9 cellular contexts compared by ENCODE assay signal in genomic region chr7:93921190-93921585, GRCh38. TPM values are rescaled to one million over a fixed set of nuclear protein-coding genes. Genes with fewer than 3 reads are reported as not detected.
DNase-seq lines count a peak whose midpoint lies in the region; ATAC-seq, FAIRE-seq and TF ChIP-seq lines count a peak whose summit lies in the region.
"Had no signal": no experiment of that assay in that cellular context is flagged by ENCODE, and none has a peak within 500 bp of the region (broad histone marks: within the 10 kb centered on the region; RNA-seq: fewer than 3 reads in every experiment).

No MANE protein-coding gene starts in this region.

- H3K27me3 Mint-ChIP-seq in nephron progenitor cell (ENCODE audit: low read depth, poor library complexity), result peaks cover 19% of the 10 kb centered on the region
- H3K27me3 Mint-ChIP-seq in effector memory CD8-positive, alpha-beta T cell, result peaks cover 14 to 47% of the 10 kb centered on the region in 2 donors

- peaks cover 38% of the 10 kb centered on the region for H3K4me1 Mint-ChIP-seq in nephron progenitor cell
- H3K4me1 Mint-ChIP-seq in effector memory CD8-positive, alpha-beta T cell (ENCODE audit: low read depth in 2 of 2), result peaks cover 0 to 4% of the 10 kb centered on the region in 2 donors

- peak overlapping the region; percentile 75 to 99 for H3K27ac ChIP-seq in A549
- H3K27ac ChIP-seq in dorsolateral prefrontal cortex, result peak overlapping the region in 26 of 59 donors; percentile 2 to 89 (median 74)
- peak overlapping the region in 1 of 2 donors; percentile 6 for H3K27ac ChIP-seq in small intestine (ENCODE audit: low read depth in 1 of 2, low read length in 1 of 2)

- H3K36me3 ChIP-seq in MG63 (0 out of 2 replicates have a peak, but pooled peaks cover 1% of the 10 kb centered on the region), small intestine (ENCODE audit: control insufficient read depth in 2 of 2, insufficient read depth in 2 of 2, low read length in 2 of 2) (no peaks in the 10 kb centered on the region)

- H3K4me1 ChIP-seq in A549 (peaks cover 18% of the 10 kb centered on the region), small intestine (ENCODE audit: control insufficient read depth in 2 of 2, insufficient read depth in 1 of 2, low read depth in 1 of 2, low read length in 1 of 2) (peaks cover 0 to 3% of the 10 kb centered on the region in 2 donors)

- no peaks in the 10 kb centered on the region for H3K27me3 ChIP-seq in MG63
- peaks cover 0 to 19% (median 0%) of the 10 kb centered on the region in 45 donors for H3K27me3 ChIP-seq in dorsolateral prefrontal cortex
- H3K27me3 ChIP-seq in small intestine (ENCODE audit: control insufficient read depth in 2 of 2, insufficient read depth in 2 of 2, low read length in 2 of 2), result no peaks in the 10 kb centered on the region

- peak overlapping the region; percentile 88 for H3K4me3 Mint-ChIP-seq in nephron progenitor cell
- H3K4me3 Mint-ChIP-seq in effector memory CD8-positive, alpha-beta T cell, result peak overlapping the region in 1 of 2 donors; percentile 33

- POLR2A ChIA-PET in A549 (lab: Yijun Ruan, JAX), result interaction anchor here (0.7 to 3.3 kb wide), 7 partner anchors 10 to 166 kb away, joined by 3 to 39 read pairs (median 4); partner anchors contain the start of gene TFPI2

- TF ChIP-seq EP300 in A549 (IDR thresholded peaks at IDR 0.05), result no peak

- peaks cover 7% of the 10 kb centered on the region for H3K36me3 Mint-ChIP-seq in nephron progenitor cell (ENCODE audit: low read depth)
- H3K36me3 Mint-ChIP-seq in effector memory CD8-positive, alpha-beta T cell (ENCODE audit: insufficient read depth), result no peaks in the 10 kb centered on the region

- intact Hi-C loops in dorsolateral prefrontal cortex (cut with DNase I), result no loop called here

- 3% methylated on average over 8 of the region's 8 CpGs for WGBS in A549 (ENCODE audit: missing lambda C conversion rate)
- WGBS in small intestine, 3 donors, result 58 to 78% (median 75%) methylated on average over 8 of the region's 8 CpGs

- no peak overlapping the region for H3K27ac Mint-ChIP-seq in nephron progenitor cell
- no peak overlapping the region for H3K27ac Mint-ChIP-seq in effector memory CD8-positive, alpha-beta T cell

- CTCF ChIA-PET in A549 (lab: Yijun Ruan, JAX), result interaction anchor here (1.3 to 2.6 kb wide), 4 partner anchors 11 to 166 kb away, joined by 3 to 12 read pairs (median 8); no protein-coding TSS in a partner anchor

- no peak for FAIRE-seq in A549 (lab: Jason Lieb, UNC)
- FAIRE-seq in small intestine (lab: Jason Lieb, UNC), result no peak

- peak in 1 of 2 experiments; percentile 25 for DNase-seq in A549 (ENCODE audit: low read depth in 1 of 2, low spot score in 1 of 2)
- DNase-seq in MG63, result no peak
- DNase-seq in dorsolateral prefrontal cortex, result no peak
- DNase-seq in nephron progenitor cell, result no peak
- no peak for DNase-seq in NCI-H1930 (lab: John Stamatoyannopoulos, UW)
- no peak for DNase-seq in effector memory CD8-positive, alpha-beta T cell
- no peak for DNase-seq in small intestine
- DNase-seq: central memory CD4-positive, alpha-beta T cell had no signal

- H3K4me3 ChIP-seq in A549, result peak overlapping the region; percentile 74
- H3K4me3 ChIP-seq in MG63, result peak overlapping the region; percentile 63
- peak overlapping the region; percentile 37 to 84 (median 64) for H3K4me3 ChIP-seq in dorsolateral prefrontal cortex
- no peak overlapping the region for H3K4me3 ChIP-seq in small intestine (ENCODE audit: low read depth in 1 of 2, low read length in 2 of 2)

- TF ChIP-seq RAD21 in A549 (conservative IDR thresholded peaks at IDR 0.05 in 1 of 2, IDR thresholded peaks at IDR 0.05 in 1 of 2), result no peak

- ATAC-seq in A549 (peak in 1 of 2 experiments; percentile 22; a peak in 3 of 6 replicates), HG03108 (IDR thresholded peaks at IDR 0.05; ENCODE audit: unreplicated experiment) (no peak)
- ATAC-seq in effector memory CD8-positive, alpha-beta T cell (replicated peaks), result no peak

- peak overlapping the region; percentile 97 for H3K4me2 ChIP-seq in A549

- H3K9me3 ChIP-seq in A549 (no peaks in the 10 kb centered on the region), MG63 (no peaks in the 10 kb centered on the region), small intestine (ENCODE audit: control insufficient read depth, low read depth) (no peaks in the 10 kb centered on the region)

- TF ChIP-seq CTCF in A549 (IDR thresholded peaks at IDR 0.05) (no peak), dorsolateral prefrontal cortex (IDR thresholded peaks at IDR 0.05 in 54 of 56, conservative IDR thresholded peaks at IDR 0.05 in 2 of 56; ENCODE audit: low read depth in 1 of 56, partially characterized antibody in 56 of 56) (no peak), nephron progenitor cell (IDR thresholded peaks at IDR 0.05) (no peak)

- no peak for TF ChIP-seq POLR2A in A549 (IDR thresholded peaks at IDR 0.05; ENCODE audit: low read length)

- H3K9me3 Mint-ChIP-seq in nephron progenitor cell, result no peaks in the 10 kb centered on the region
- H3K9me3 Mint-ChIP-seq in effector memory CD8-positive, alpha-beta T cell, result no peaks in the 10 kb centered on the region

TF ChIP-seq in A549, 52 proteins besides CTCF, POLR2A, EP300 and RAD21 (continues in another document):
- no peak for TF ChIP-seq RARB (CRISPR knock-in tag; IDR thresholded peaks at IDR 0.05)
- no peak for TF ChIP-seq NFE2L2 (conservative IDR thresholded peaks at IDR 0.05; ENCODE audit: low read length)
- TF ChIP-seq ELK1 (IDR thresholded peaks at IDR 0.05; ENCODE audit: low read depth, low read length), result no peak
- no peak for TF ChIP-seq CBX2 (IDR thresholded peaks at IDR 0.05; ENCODE audit: borderline replicate concordance, low read depth)
- TF ChIP-seq POLR2AphosphoS2 (conservative IDR thresholded peaks at IDR 0.05; ENCODE audit: low read length), result no peak
- no peak for TF ChIP-seq MAX (IDR thresholded peaks at IDR 0.05)
- no peak for TF ChIP-seq EHF (CRISPR knock-in tag; IDR thresholded peaks at IDR 0.05)
- no peak for TF ChIP-seq HOXA7 (CRISPR knock-in tag; IDR thresholded peaks at IDR 0.05)
- TF ChIP-seq TFCP2L1 (CRISPR knock-in tag; IDR thresholded peaks at IDR 0.05), result no peak
- TF ChIP-seq RCOR1 (IDR thresholded peaks at IDR 0.05; ENCODE audit: low read depth, low read length), result no peak
- no peak for TF ChIP-seq CEBPB (IDR thresholded peaks at IDR 0.05)
- no peak for TF ChIP-seq ZC3H11A (IDR thresholded peaks at IDR 0.05)
- no peak for TF ChIP-seq PBX3 (IDR thresholded peaks at IDR 0.05)
- no peak for TF ChIP-seq SMC3 (IDR thresholded peaks at IDR 0.05)
- TF ChIP-seq NPAS2 (CRISPR knock-in tag; IDR thresholded peaks at IDR 0.05; ENCODE audit: borderline replicate concordance), result no peak
- TF ChIP-seq HDAC2 (IDR thresholded peaks at IDR 0.05), result no peak

RNA-seq across cellular contexts. Expression of gene GNG11, which starts 0.3 kb away (rescaled TPM):
- polyA plus RNA-seq in A549 (2011; rRNA removed) (23.4 and 31.1 TPM in 2 replicates), A549 (2017; fragmentation: RNase III; extraction: RNeasy Plus Mini Kit Qiagen cat#74134 plus additional on column Dnase treatment) (26.3 to 34.8 TPM (median 33.4 TPM) in 3 replicates), small intestine (10 to 100 TPM in 2 of 3 donors, 1 to 10 TPM in 1; 2.0 to 18.6 (median 16.8) TPM)
- polyA plus RNA-seq in A549 (2012; cell fraction: cytosol; rRNA removed), result 11.2 and 11.5 TPM in 2 replicates
- polyA plus RNA-seq in A549 (2012; cell fraction: nucleus; rRNA removed), result 4.6 and 5.5 TPM in 2 replicates
- 5.6 and 6.9 TPM in 2 replicates for polyA minus RNA-seq in A549 (2011; rRNA and poly(A)+ RNA removed)
- total RNA-seq in MG63 (2014; rRNA removed; shearing (Covaris generic); ENCODE audit: low replicate concordance), result 6.3 and 7.1 TPM in 2 replicates
- total RNA-seq in dorsolateral prefrontal cortex, result 1 to 10 TPM; 2.2 to 9.1 (median 4.2) TPM

RNA-seq across cellular contexts. Expression of gene GNGT1, which starts 14.8 kb away (rescaled TPM):
- polyA plus RNA-seq in A549 (2011; rRNA removed), result not detected in 2 replicates
- polyA plus RNA-seq in A549 (2012; cell fraction: cytosol; rRNA removed), result not detected in 2 replicates
- polyA plus RNA-seq in A549 (2012; cell fraction: nucleus; rRNA removed), result not detected in 2 replicates
- not detected in 3 replicates for polyA plus RNA-seq in A549 (2017; fragmentation: RNase III; extraction: RNeasy Plus Mini Kit Qiagen cat#74134 plus additional on column Dnase treatment)
- not detected in 2 replicates for polyA minus RNA-seq in A549 (2011; rRNA and poly(A)+ RNA removed)
- not detected in 2 replicates for total RNA-seq in MG63 (2014; rRNA removed; shearing (Covaris generic); ENCODE audit: low replicate concordance)
- under 1 TPM in 4 of 120 experiments, not detected in 116; 0.23 to 0.35 (median 0.25) TPM for total RNA-seq in dorsolateral prefrontal cortex
- polyA plus RNA-seq in small intestine, result not detected

RNA-seq across cellular contexts. Expression of gene TFPI2, which starts 30.6 kb away (rescaled TPM):
- polyA plus RNA-seq in A549 (2011; rRNA removed) (128 and 172 TPM in 2 replicates), A549 (2017; fragmentation: RNase III; extraction: RNeasy Plus Mini Kit Qiagen cat#74134 plus additional on column Dnase treatment) (156 to 182 TPM (median 163 TPM) in 3 replicates), small intestine (under 1 TPM in 1 of 3 donors, not detected in 2; 0.60 TPM)
- polyA plus RNA-seq in A549 (2012; cell fraction: cytosol; rRNA removed), result 199 and 224 TPM in 2 replicates
- polyA plus RNA-seq in A549 (2012; cell fraction: nucleus; rRNA removed), result 139 and 305 TPM in 2 replicates
- 56.3 and 65.3 TPM in 2 replicates for polyA minus RNA-seq in A549 (2011; rRNA and poly(A)+ RNA removed)
- 0.07 and 1.7 TPM in 2 replicates for total RNA-seq in MG63 (2014; rRNA removed; shearing (Covaris generic); ENCODE audit: low replicate concordance)
- 1 to 10 TPM in 16 of 120 experiments, under 1 TPM in 48, not detected in 56; 0.22 to 2.9 (median 0.68) TPM for total RNA-seq in dorsolateral prefrontal cortex

Comparison
In these comparisons a context has a peak if more than half of its experiments do, and no peak if none do; other contexts are left out.
1. H3K4me3 ChIP-seq: peak in A549 (single experiment), MG63 (single experiment) and dorsolateral prefrontal cortex (59 of 59); none in small intestine (0 of 2).